In genomic region chr4:10013722-10014121, GRCh38 we compare ENCODE assay signal across 8 cellular contexts. TPM values are rescaled to one million over a fixed set of nuclear protein-coding genes. Genes with fewer than 3 reads are reported as not detected.
A peak's percentile ranks its signal among the peaks of the same experiment; 100 is the strongest.
DNase-seq lines count a peak whose midpoint lies in the region; ATAC-seq and TF ChIP-seq lines count a peak whose summit lies in the region.

No MANE protein-coding gene starts in this region.

- H2AFZ ChIP-seq in OCI-LY7 (ENCODE audit: low read length): no peak overlapping the region
- H2AFZ ChIP-seq in mammary epithelial cell (ENCODE audit: low read depth, low read length): no peak overlapping the region

- H3K36me3 ChIP-seq in BJ (ENCODE audit: control insufficient read depth, insufficient read depth, low read length): no peaks in the 10 kb centered on the region
- peaks cover 1% of the 10 kb centered on the region; the same call in 1 of the 2 replicates for H3K36me3 ChIP-seq in OCI-LY7 (ENCODE audit: insufficient read depth, low read length)
- peaks cover 26% of the 10 kb centered on the region for H3K36me3 ChIP-seq in mammary epithelial cell (ENCODE audit: insufficient read depth, low read length)

- H3K79me2 ChIP-seq in OCI-LY7 (ENCODE audit: insufficient read depth, low read depth, low read length) (no peaks in the 10 kb centered on the region), mammary epithelial cell (ENCODE audit: insufficient read depth, low read length) (peaks cover 98% of the 10 kb centered on the region)

- ATAC-seq in GM18858 (IDR thresholded peaks at IDR 0.05; ENCODE audit: unreplicated experiment) (peak; percentile 68), HG03432 (IDR thresholded peaks at IDR 0.05; ENCODE audit: unreplicated experiment) (peak; percentile 69), memory B cell (ENCODE audit: low read depth) (peak; percentile 40)

- H3K27ac Mint-ChIP-seq in memory B cell: no peak overlapping the region

- H3K4me1 ChIP-seq in OCI-LY7 (ENCODE audit: insufficient read depth, low read length, poor library complexity, severe bottlenecking) (no peaks in the 10 kb centered on the region), mammary epithelial cell (ENCODE audit: insufficient read depth, low read length) (peaks cover 26% of the 10 kb centered on the region)

- intact Hi-C loops in OCI-LY7 (cut with micrococcal nuclease; ENCODE audit: unreplicated experiment) (loop anchor here (10.0 kb wide), 1 partner anchor 109 kb away; no protein-coding TSS in a partner anchor), mammary epithelial cell (cut with micrococcal nuclease) (loop anchor here (1.0 kb wide), 1 partner anchor 310 kb away; no protein-coding TSS in a partner anchor)

- dilution Hi-C loops in mammary epithelial cell (cut with HindIII; ENCODE audit: low sequenced_read_pairs): no loop called here

- no TSS peak for BruUV-seq in OCI-LY7 (replicated peaks; lab: Mats Ljungman, UMichigan)
- no TSS peak for BruUV-seq in mammary epithelial cell (replicated peaks; lab: Mats Ljungman, UMichigan)

- POLR2A ChIA-PET in BJ (lab: Charles Lee) (no interaction called here), OCI-LY7 (lab: Charles Lee) (no interaction called here)

- H3K27ac ChIP-seq in OCI-LY7 (ENCODE audit: low read depth, low read length, poor library complexity, severe bottlenecking): no peak overlapping the region
- H3K27ac ChIP-seq in mammary epithelial cell (ENCODE audit: insufficient read depth, low read depth, low read length): no peak overlapping the region

- no peak overlapping the region for H3K4me3 Mint-ChIP-seq in memory B cell

- WGBS in mammary epithelial cell (ENCODE audit: low coverage, missing lambda C conversion rate): 85% methylated on average over 4 of the region's 6 CpGs

- H3K27me3 ChIP-seq in BJ (ENCODE audit: control insufficient read depth, insufficient read depth, low read length): no peaks in the 10 kb centered on the region
- H3K27me3 ChIP-seq in mammary epithelial cell (ENCODE audit: insufficient read depth, low read length): no peaks in the 10 kb centered on the region

- in situ Hi-C loops in mammary epithelial cell (cut with MboI; ENCODE audit: low sequenced_read_pairs in 2 of 2): no loop called here

- no peak overlapping the region for H3K4me2 ChIP-seq in OCI-LY7 (ENCODE audit: low read length)
- no peak overlapping the region for H3K4me2 ChIP-seq in mammary epithelial cell (ENCODE audit: insufficient read depth, low read depth, low read length)

- H3K9ac ChIP-seq in mammary epithelial cell (ENCODE audit: insufficient read depth, low read length): no peak overlapping the region

- DNase-seq in BJ (ENCODE audit: low read depth): no peak
- DNase-seq in OCI-LY7 (ENCODE audit: low spot score): peak; percentile 39
- DNase-seq in mammary epithelial cell: peak; percentile 43
- no peak for DNase-seq in memory B cell (ENCODE audit: low spot score in 2 of 2)
- DNase-seq in retina: no peak
- no peak for DNase-seq in stimulated activated naive CD4-positive, alpha-beta T cell (lab: John Stamatoyannopoulos, UW)

- H3K9me2 ChIP-seq in OCI-LY7 (ENCODE audit: insufficient read depth, low read length): no peaks in the 10 kb centered on the region

- TF ChIP-seq CTCF in BJ (IDR thresholded peaks at IDR 0.05; ENCODE audit: insufficient read depth, low read depth, low read length) (peak; percentile 59), OCI-LY7 (conservative IDR thresholded peaks at IDR 0.05; ENCODE audit: low read length) (peak; percentile 69), mammary epithelial cell (conservative IDR thresholded peaks at IDR 0.05 in 1 of 2, IDR thresholded peaks at IDR 0.05 in 1 of 2; ENCODE audit: extremely low read depth in 1 of 2, insufficient read depth in 1 of 2, low read depth in 1 of 2, low read length in 2 of 2) (peak; percentile 58 to 84)

- no peaks in the 10 kb centered on the region for H3K27me3 Mint-ChIP-seq in memory B cell

- no peaks in the 10 kb centered on the region for H3K36me3 Mint-ChIP-seq in memory B cell

- H4K20me1 ChIP-seq in OCI-LY7 (ENCODE audit: insufficient read depth, low read length): no peaks in the 10 kb centered on the region
- no peaks in the 10 kb centered on the region for H4K20me1 ChIP-seq in mammary epithelial cell (ENCODE audit: insufficient read depth, low read length)

- H3K4me3 ChIP-seq in BJ (ENCODE audit: low read depth, low read length): no peak overlapping the region
- no peak overlapping the region for H3K4me3 ChIP-seq in OCI-LY7 (ENCODE audit: low read depth, low read length, poor library complexity, severe bottlenecking)
- no peak overlapping the region for H3K4me3 ChIP-seq in mammary epithelial cell (replicated peaks in 1 of 3; ENCODE audit: insufficient read depth in 1 of 3, low read depth in 2 of 3, low read length in 3 of 3)

- peaks cover 6% of the 10 kb centered on the region for H3K4me1 Mint-ChIP-seq in memory B cell

- no peaks in the 10 kb centered on the region for H3K9me3 Mint-ChIP-seq in memory B cell

- CTCF ChIA-PET in BJ (lab: Yijun Ruan, JAX): interaction anchor here (0.6 to 5.5 kb wide), 20 partner anchors 9 to 525 kb away, joined by 3 to 59 read pairs (median 4); no protein-coding TSS in a partner anchor
- CTCF ChIA-PET in OCI-LY7 (lab: Charles Lee; ENCODE audit: unreplicated experiment): interaction anchor here (1.1 kb wide), 1 partner anchor 10 kb away, joined by 3 read pairs; no protein-coding TSS in a partner anchor
- CTCF ChIA-PET in mammary epithelial cell (lab: Charles Lee; ENCODE audit: low non-redundant PET): interaction anchor here (0.7 to 1.9 kb wide), 2 partner anchors 249 to 310 kb away, joined by 4 to 7 read pairs; no protein-coding TSS in a partner anchor

- H3K9me3 ChIP-seq in OCI-LY7 (ENCODE audit: low read length) (no peaks in the 10 kb centered on the region), mammary epithelial cell (replicated peaks; ENCODE audit: insufficient read depth, low read length) (no peaks in the 10 kb centered on the region)

RNA-seq across cellular contexts. Expression of gene SLC2A9, which starts 7.6 kb away (rescaled TPM):
- 5.0 and 6.4 TPM in 2 replicates for polyA plus RNA-seq in BJ (2011; rRNA removed)
- polyA minus RNA-seq in BJ (2011; rRNA and poly(A)+ RNA removed): 4.4 and 7.3 TPM in 2 replicates
- total RNA-seq in OCI-LY7 (2014; rRNA removed; shearing (Covaris generic)): not detected in 2 replicates
- total RNA-seq in OCI-LY7 (2022): not detected in 2 replicates
- 100 to 1,000 TPM in 1 of 2 donors, 10 to 100 TPM in 1; 93.2 to 163 TPM for total RNA-seq in mammary epithelial cell
- 65.5 TPM for polyA plus RNA-seq in mammary epithelial cell
- 83.8 TPM for polyA minus RNA-seq in mammary epithelial cell

Comparison
In these comparisons a context has a peak if more than half of its experiments do, and no peak if none do; other contexts are left out.
1. DNase-seq: peak in OCI-LY7 (single experiment) and mammary epithelial cell (single experiment); none in BJ (single experiment), memory B cell (0 of 2), retina (single experiment) and stimulated activated naive CD4-positive, alpha-beta T cell (0 of 6).
2. RNA of gene SLC2A9, which starts 7.6 kb away (total RNA-seq): 93.2 to 163 TPM in mammary epithelial cell; not detected in OCI-LY7; every median in the first group is over 10 times any median in the second.
3. Peak in every context shown above with its lines, with median percentiles within 50 percentile points of each other: CTCF ChIP-seq and ATAC-seq.